10 cellular contexts compared by ENCODE assay signal in genomic region chr2:196167666-196168065, GRCh38. TPM values are rescaled to one million over a fixed set of nuclear protein-coding genes. Genes with fewer than 3 reads are reported as not detected.
DNase-seq lines count a peak whose midpoint lies in the region; ATAC-seq, FAIRE-seq and TF ChIP-seq lines count a peak whose summit lies in the region.
"Had no signal": no experiment of that assay in that cellular context is flagged by ENCODE, and none has a peak within 500 bp of the region (broad histone marks: within the 10 kb centered on the region; RNA-seq: fewer than 3 reads in every experiment).

No MANE protein-coding gene starts in this region.

- H3K36me3 ChIP-seq in keratinocyte (ENCODE audit: control insufficient read depth in 2 of 2, extremely low read depth in 1 of 2, insufficient read depth in 2 of 2, low read length in 2 of 2) = peaks cover 2 to 4% of the 10 kb centered on the region in 2 experiments
- H3K36me3 ChIP-seq: cardiac muscle cell had no signal

- H3K79me2 ChIP-seq in keratinocyte (ENCODE audit: control insufficient read depth, insufficient read depth, low read length) = peaks cover 81% of the 10 kb centered on the region

- no peaks in the 10 kb centered on the region for H3K9me1 ChIP-seq in keratinocyte (ENCODE audit: control insufficient read depth, extremely low read depth, insufficient read depth, low read length)

- FAIRE-seq in GM19239 (lab: Jason Lieb, UNC) = peak; percentile 94
- peak; percentile 34 for FAIRE-seq in keratinocyte (lab: Jason Lieb, UNC)

- H4K20me1 ChIP-seq in keratinocyte (ENCODE audit: control insufficient read depth, extremely low read depth, insufficient read depth, low read length) = no peaks in the 10 kb centered on the region

- H3K9me3 Mint-ChIP-seq in activated T-helper 1 cell treated with anti-CD3 and anti-CD28 coated beads, Interleukin-12 subunit alpha, Interleukin-12 subunit beta, Interleukin-2, Interleukin-4 antibody, amounts not matched to agents 30 ng/mL and 10 ng/mL and 1 ng/mL, durations not matched to agents 14 hours and 24 hours and 36 hours = no peaks in the 10 kb centered on the region

- DNase-seq in AG04450 (ENCODE audit: low read depth, low spot score) (no peak), GM19239 (ENCODE audit: insufficient read length, low spot score) (no peak), keratinocyte (ENCODE audit: low read depth, low spot score) (no peak), NCI-H187 treated with DMSO at 0.1 percent for 48 hours (lab: John Stamatoyannopoulos, UW) (no peak), left lobe of liver (ENCODE audit: low spot score) (no peak)
- DNase-seq in activated T-helper 1 cell treated with anti-CD3 and anti-CD28 coated beads, Interleukin-12 subunit alpha, Interleukin-12 subunit beta, Interleukin-2, Interleukin-4 antibody, amounts not matched to agents 30 ng/mL and 10 ng/mL and 1 ng/mL, durations not matched to agents 14 hours and 24 hours and 36 hours (ENCODE audit: low spot score) = no peak
- DNase-seq: H7 had no signal

- peaks cover 58% of the 10 kb centered on the region for H3K36me3 Mint-ChIP-seq in activated T-helper 1 cell treated with anti-CD3 and anti-CD28 coated beads, Interleukin-12 subunit alpha, Interleukin-12 subunit beta, Interleukin-2, Interleukin-4 antibody, amounts not matched to agents 30 ng/mL and 10 ng/mL and 1 ng/mL, durations not matched to agents 14 hours and 24 hours and 36 hours (ENCODE audit: low read depth)

- peak overlapping the region; percentile 94 for H3K4me3 Mint-ChIP-seq in activated T-helper 1 cell treated with anti-CD3 and anti-CD28 coated beads, Interleukin-12 subunit alpha, Interleukin-12 subunit beta, Interleukin-2, Interleukin-4 antibody, amounts not matched to agents 30 ng/mL and 10 ng/mL and 1 ng/mL, durations not matched to agents 14 hours and 24 hours and 36 hours

- H3K9me3 ChIP-seq in AG04450 (ENCODE audit: control insufficient read depth, insufficient read depth, low read length) (peaks cover 4% of the 10 kb centered on the region; the same call in 1 of the 2 replicates), keratinocyte (ENCODE audit: control insufficient read depth, low read depth, low read length) (no peaks in the 10 kb centered on the region)

- peak overlapping the region; percentile 80 for H3K4me2 ChIP-seq in keratinocyte (ENCODE audit: control insufficient read depth, extremely low read depth, insufficient read depth, low read depth, low read length)

- POLR2A ChIA-PET in AG04450 (lab: Yijun Ruan, JAX) = interaction anchor here (0.6 kb wide), 1 partner anchor 1507 kb away, joined by 5 read pairs; no protein-coding TSS in a partner anchor

- ATAC-seq in HG02623 (IDR thresholded peaks at IDR 0.05; ENCODE audit: unreplicated experiment) (no peak), left lobe of liver (no peak), GM18519 (IDR thresholded peaks at IDR 0.05; ENCODE audit: low FRiP score, unreplicated experiment) (no peak)

- H3K27me3 Mint-ChIP-seq in activated T-helper 1 cell treated with anti-CD3 and anti-CD28 coated beads, Interleukin-12 subunit alpha, Interleukin-12 subunit beta, Interleukin-2, Interleukin-4 antibody, amounts not matched to agents 30 ng/mL and 10 ng/mL and 1 ng/mL, durations not matched to agents 14 hours and 24 hours and 36 hours (ENCODE audit: insufficient read depth) = no peaks in the 10 kb centered on the region

- no peak overlapping the region for H3K27ac ChIP-seq in AG04450 (ENCODE audit: low read depth, low read length)
- H3K27ac ChIP-seq in keratinocyte (ENCODE audit: control insufficient read depth, insufficient read depth, low read length) = peak overlapping the region; percentile 44
- H3K27ac ChIP-seq: cardiac muscle cell had no signal

- no peak overlapping the region for H3K9ac ChIP-seq in keratinocyte (ENCODE audit: control insufficient read depth, extremely low read depth, insufficient read depth, low read length)

- CTCF ChIA-PET in AG04450 (lab: Charles Lee) = interaction anchor here (1.1 kb wide), 1 partner anchor 109 kb away, joined by 4 read pairs; no protein-coding TSS in a partner anchor

- H3K27ac Mint-ChIP-seq in activated T-helper 1 cell treated with anti-CD3 and anti-CD28 coated beads, Interleukin-12 subunit alpha, Interleukin-12 subunit beta, Interleukin-2, Interleukin-4 antibody, amounts not matched to agents 30 ng/mL and 10 ng/mL and 1 ng/mL, durations not matched to agents 14 hours and 24 hours and 36 hours = peak overlapping the region; percentile 92

- H3K27me3 ChIP-seq in AG04450 (ENCODE audit: control insufficient read depth, insufficient read depth, low read length) (no peaks in the 10 kb centered on the region), keratinocyte (ENCODE audit: control insufficient read depth, extremely low read depth, insufficient read depth, low read length) (no peaks in the 10 kb centered on the region)

- H3K4me3 ChIP-seq in AG04450 (ENCODE audit: low read depth, low read length) (peak overlapping the region; percentile 87), keratinocyte (ENCODE audit: control insufficient read depth in 2 of 3, extremely low read depth in 1 of 3, insufficient read depth in 2 of 3, low read depth in 1 of 3, low read length in 3 of 3) (peak overlapping the region in 2 of 3 experiments; percentile 15 to 23)
- H3K4me3 ChIP-seq: cardiac muscle cell had no signal

- peaks cover 28% of the 10 kb centered on the region for H3K4me1 ChIP-seq in keratinocyte (ENCODE audit: control insufficient read depth, extremely low read depth, insufficient read depth, low read length)

- H2AFZ ChIP-seq in keratinocyte (ENCODE audit: control insufficient read depth, low read length) = no peak overlapping the region

- dilution Hi-C loops in keratinocyte (cut with MboI; ENCODE audit: extremely low pct_ligation_motif_present, low sequenced_read_pairs) = no loop called here

- intact Hi-C loops in activated T-helper 1 cell treated with anti-CD3 and anti-CD28 coated beads, Interleukin-12 subunit alpha, Interleukin-12 subunit beta, Interleukin-2, Interleukin-4 antibody, amounts not matched to agents 30 ng/mL and 10 ng/mL and 1 ng/mL, durations not matched to agents 14 hours and 24 hours and 36 hours (cut with micrococcal nuclease) = loop anchor here (1.0 to 10.0 kb wide), 4 partner anchors 25 to 1267 kb away; partner anchors contain the start of gene SF3B1

- H3K4me1 Mint-ChIP-seq in activated T-helper 1 cell treated with anti-CD3 and anti-CD28 coated beads, Interleukin-12 subunit alpha, Interleukin-12 subunit beta, Interleukin-2, Interleukin-4 antibody, amounts not matched to agents 30 ng/mL and 10 ng/mL and 1 ng/mL, durations not matched to agents 14 hours and 24 hours and 36 hours (ENCODE audit: low read depth) = peaks cover 54% of the 10 kb centered on the region

- no peak for TF ChIP-seq CTCF in AG04450 (IDR thresholded peaks at IDR 0.05; ENCODE audit: low read depth, low read length)
- no peak for TF ChIP-seq CTCF in keratinocyte (optimal IDR thresholded peaks at IDR 0.05 in 1 of 3, IDR thresholded peaks at IDR 0.05 in 1 of 3, conservative IDR thresholded peaks at IDR 0.05 in 1 of 3; ENCODE audit: extremely low read depth in 1 of 3, insufficient read depth in 2 of 3, low read length in 3 of 3)

RNA-seq across cellular contexts. Expression of gene STK17B, which starts 3.7 kb away (rescaled TPM):
- polyA plus RNA-seq in AG04450 (2011; rRNA removed) (26.0 and 31.8 TPM in 2 replicates), keratinocyte (4.8 to 11.0 TPM (median 7.7 TPM) in 3 replicates)
- polyA minus RNA-seq in AG04450 (2011; rRNA and poly(A)+ RNA removed) = 20.7 and 34.9 TPM in 2 replicates
- total RNA-seq in activated T-helper 1 cell treated with anti-CD3 and anti-CD28 coated beads, Interleukin-12 subunit alpha, Interleukin-12 subunit beta, Interleukin-2, Interleukin-4 antibody, amounts not matched to agents 30 ng/mL and 10 ng/mL and 1 ng/mL, durations not matched to agents 14 hours and 24 hours and 36 hours = 148 and 164 TPM in 2 replicates
- 4.1 TPM for polyA plus RNA-seq in keratinocyte (2011; ENCODE audit: low read depth)
- 3.4 and 8.1 TPM in 2 replicates for polyA plus RNA-seq in keratinocyte (2011; cell fraction: cytosol; rRNA removed)
- 5.3 and 6.1 TPM in 2 replicates for polyA plus RNA-seq in keratinocyte (2011; cell fraction: nucleus; rRNA removed)
- polyA plus RNA-seq in keratinocyte (2012; ENCODE audit: low replicate concordance) = 7.9 and 8.6 TPM in 2 replicates
- 2.2 to 11.0 TPM (median 4.8 TPM) in 3 replicates for polyA minus RNA-seq in keratinocyte
- 7.5 TPM for polyA minus RNA-seq in keratinocyte (2011; cell fraction: cytosol; rRNA and poly(A)+ RNA removed)
- polyA minus RNA-seq in keratinocyte (2011; cell fraction: nucleus; rRNA and poly(A)+ RNA removed) = 5.1 and 10.9 TPM in 2 replicates
- 1.5 TPM for total RNA-seq in left lobe of liver

Comparison
In these comparisons a context has a peak if more than half of its experiments do, and no peak if none do; other contexts are left out.
1. RNA of gene STK17B, which starts 3.7 kb away (total RNA-seq): 148 to 164 TPM in activated T-helper 1 cell treated with anti-CD3 and anti-CD28 coated beads, Interleukin-12 subunit alpha, Interleukin-12 subunit beta, Interleukin-2, Interleukin-4 antibody, amounts not matched to agents 30 ng/mL and 10 ng/mL and 1 ng/mL, durations not matched to agents 14 hours and 24 hours and 36 hours; 1.5 TPM in left lobe of liver (single experiment); every median in the first group is over 10 times any median in the second.